In the genomic region with DNA sequence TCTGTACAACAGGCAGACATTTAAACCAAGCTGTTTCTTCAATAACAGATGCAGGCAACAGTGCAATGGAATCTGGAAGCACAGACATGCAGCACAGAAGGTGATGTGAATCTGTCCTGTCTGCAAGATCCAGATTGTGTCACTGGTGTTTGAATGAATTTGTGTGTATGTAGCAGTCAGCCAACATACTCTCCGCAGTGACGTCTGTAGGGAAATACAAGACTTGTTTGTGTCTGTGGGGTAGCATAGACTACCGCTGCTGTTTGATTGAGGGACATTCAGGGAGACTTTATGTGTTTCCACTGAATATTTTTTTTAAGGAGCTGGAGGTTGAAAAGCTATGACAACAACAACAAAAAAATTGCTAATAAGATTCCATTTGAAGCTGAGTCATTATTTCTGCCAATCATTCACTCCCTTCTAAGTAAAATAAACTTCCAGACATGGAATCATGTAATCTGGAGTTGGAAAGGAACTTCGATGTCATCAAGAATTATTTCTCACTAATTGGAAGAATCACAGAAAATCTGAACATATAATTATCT, we compare ENCODE assay signal across 15 cellular contexts.
"Had no signal": no experiment of that assay in that cellular context is flagged by ENCODE, and none has a peak within 500 bp of the region (broad histone marks: within the 10 kb centered on the region; RNA-seq: fewer than 3 reads in every experiment).

No MANE protein-coding gene starts in this region.

- DNase-seq: activated CD4-positive, alpha-beta memory T cell treated with anti-CD3 and anti-CD28 coated beads for 36 hours; activated CD4-positive, alpha-beta T cell treated with anti-CD3 and anti-CD28 coated beads for 1 hour; activated CD8-positive, alpha-beta memory T cell treated with anti-CD3 and anti-CD28 coated beads, Interleukin-2, amount 10 ng/mL, durations not matched to agents 7 days and 5 days; activated naive CD4-positive, alpha-beta T cell treated with anti-CD3 and anti-CD28 coated beads, Interleukin-2, amount 10 ng/mL, durations not matched to agents 7 days and 5 days; activated T-cell treated with anti-CD3 and anti-CD28 coated beads, Interleukin-2, amount 50 U/mL, for 1 hour; effector CD8-positive, alpha-beta T cell; foreskin fibroblast; glutamatergic neuron; lower lobe of right lung; midbrain; pancreas; stimulated activated CD4-positive, alpha-beta T cell treated with anti-CD3 and anti-CD28 coated beads, Interleukin-12 subunit alpha, Interleukin-12 subunit beta, amount 100 ng/mL, for 4 hours; stimulated activated CD4-positive, alpha-beta T cell treated with anti-CD3 and anti-CD28 coated beads, Interleukin-2, amount 100 ng/mL, for 24 hours; T-helper 1 cell had no signal

- H3K4me3 ChIP-seq: lower lobe of right lung, pancreas had no signal

- H3K27me3 ChIP-seq: pancreas had no signal

- H3K36me3 ChIP-seq: lower lobe of right lung, pancreas had no signal

- H3K4me1 ChIP-seq: lower lobe of right lung, pancreas had no signal

- FAIRE-seq: endothelial cell of umbilical vein, pancreas had no signal

- H3K9me3 ChIP-seq: lower lobe of right lung, pancreas had no signal

- ATAC-seq: activated CD8-positive, alpha-beta memory T cell treated with anti-CD3 and anti-CD28 coated beads, Interleukin-2, amount 10 ng/mL, durations not matched to agents 7 days and 5 days; lower lobe of right lung; pancreas had no signal
